In genomic region chr2:203623616-203624015, GRCh38 we compare ENCODE assay signal across 1 cellular context.
TF ChIP-seq lines count a peak whose summit lies in the region.

No MANE protein-coding gene starts in this region.

TF ChIP-seq in GM23338, 12 proteins besides CTCF, POLR2A, EP300 and RAD21 (continued from another document):
- TF ChIP-seq REST (IDR thresholded peaks at IDR 0.05; ENCODE audit: unreplicated experiment) (no peak), JUNB (IDR thresholded peaks at IDR 0.05; ENCODE audit: unreplicated experiment) (no peak), POLR2AphosphoS5 (IDR thresholded peaks at IDR 0.05; ENCODE audit: low read depth) (no peak)
